ENCODE assay signal across 9 cellular contexts in genomic region chr1:34786521-34787325, GRCh38. TPM values are rescaled to one million over a fixed set of nuclear protein-coding genes. Genes with fewer than 3 reads are reported as not detected.
DNase-seq lines count a peak whose midpoint lies in the region; ATAC-seq and TF ChIP-seq lines count a peak whose summit lies in the region.
"Had no signal": no experiment of that assay in that cellular context is flagged by ENCODE, and none has a peak within 500 bp of the region (broad histone marks: within the 10 kb centered on the region; RNA-seq: fewer than 3 reads in every experiment).

No MANE protein-coding gene starts in this region.

- H3K4me1 ChIP-seq in mucosa of rectum (ENCODE audit: control insufficient read depth in 2 of 2, insufficient read depth in 2 of 2, low read length in 2 of 2): peaks cover 26 to 36% of the 10 kb centered on the region in 2 donors

- no peaks in the 10 kb centered on the region for H3K9me3 ChIP-seq in mucosa of rectum (ENCODE audit: control insufficient read depth in 2 of 2, low read length in 2 of 2)

- peak; percentile 86 for DNase-seq in DMS53 (lab: John Stamatoyannopoulos, UW)
- peak; percentile 81 for DNase-seq in HuH-7.5 (ENCODE audit: low spot score)
- DNase-seq in NOMO-1 treated with dmso at 0.1 percent for 144 hours (lab: John Stamatoyannopoulos, UW; ENCODE audit: unreplicated experiment): peak; percentile 50
- DNase-seq in activated CD8-positive, alpha-beta memory T cell treated with anti-CD3 and anti-CD28 coated beads, Interleukin-2, amount 10 ng/mL, durations not matched to agents 7 days and 5 days: peak; percentile 76
- DNase-seq in epithelial cell of esophagus (ENCODE audit: low read depth): peak; percentile 81
- peak; percentile 17 to 27 for DNase-seq in stimulated activated CD8-positive, alpha-beta memory T cell treated with anti-CD3 and anti-CD28 coated beads, Interleukin-4, amount 100 ng/mL, for 4 hours (ENCODE audit: low read depth in 2 of 2, low spot score in 1 of 2)

- H3K36me3 ChIP-seq in mucosa of rectum (ENCODE audit: control insufficient read depth in 2 of 2, insufficient read depth in 2 of 2, low read length in 2 of 2): peaks cover 3 to 6% of the 10 kb centered on the region in 2 donors

- H3K9me3 Mint-ChIP-seq in activated CD8-positive, alpha-beta memory T cell treated with anti-CD3 and anti-CD28 coated beads, Interleukin-2, amount 10 ng/mL, durations not matched to agents 7 days and 5 days (ENCODE audit: low read depth): no peaks in the 10 kb centered on the region

- peak; percentile 85 for ATAC-seq in activated CD8-positive, alpha-beta memory T cell treated with anti-CD3 and anti-CD28 coated beads, Interleukin-2, amount 10 ng/mL, durations not matched to agents 7 days and 5 days
- no peak for ATAC-seq in HG03520 (IDR thresholded peaks at IDR 0.05; ENCODE audit: unreplicated experiment)

- no peak overlapping the region for H3K9ac ChIP-seq in mucosa of rectum (ENCODE audit: low read depth in 1 of 2, low read length in 2 of 2)

- no peak overlapping the region for H3K27ac Mint-ChIP-seq in activated CD8-positive, alpha-beta memory T cell treated with anti-CD3 and anti-CD28 coated beads, Interleukin-2, amount 10 ng/mL, durations not matched to agents 7 days and 5 days

- CTCF ChIA-PET in activated CD8-positive, alpha-beta memory T cell treated with anti-CD3 and anti-CD28 coated beads, Interleukin-2, amount 10 ng/mL, durations not matched to agents 7 days and 5 days (lab: Charles Lee): interaction anchor here (0.8 to 6.7 kb wide), 9 partner anchors 10 to 245 kb away, joined by 3 to 51 read pairs (median 4); partner anchors contain the start of genes SMIM12 and ZMYM6

- H3K4me1 Mint-ChIP-seq in activated CD8-positive, alpha-beta memory T cell treated with anti-CD3 and anti-CD28 coated beads, Interleukin-2, amount 10 ng/mL, durations not matched to agents 7 days and 5 days: peaks cover 6% of the 10 kb centered on the region

- H3K27ac ChIP-seq in mucosa of rectum (ENCODE audit: low read depth in 2 of 2, low read length in 2 of 2): peak overlapping the region; percentile 15 to 52

- peaks cover 22% of the 10 kb centered on the region for H3K27me3 Mint-ChIP-seq in activated CD8-positive, alpha-beta memory T cell treated with anti-CD3 and anti-CD28 coated beads, Interleukin-2, amount 10 ng/mL, durations not matched to agents 7 days and 5 days

- TF ChIP-seq CTCF in epithelial cell of esophagus (IDR thresholded peaks at IDR 0.05; ENCODE audit: insufficient read depth, low read depth, low read length, missing control alignments): peak; percentile 94

- no peak overlapping the region for H3K4me3 Mint-ChIP-seq in activated CD8-positive, alpha-beta memory T cell treated with anti-CD3 and anti-CD28 coated beads, Interleukin-2, amount 10 ng/mL, durations not matched to agents 7 days and 5 days

- H3K36me3 Mint-ChIP-seq in activated CD8-positive, alpha-beta memory T cell treated with anti-CD3 and anti-CD28 coated beads, Interleukin-2, amount 10 ng/mL, durations not matched to agents 7 days and 5 days: no peaks in the 10 kb centered on the region

- peaks cover 9 to 24% of the 10 kb centered on the region in 2 donors for H3K27me3 ChIP-seq in mucosa of rectum (ENCODE audit: control insufficient read depth in 2 of 2, insufficient read depth in 2 of 2, low read length in 2 of 2)

- H3K4me3 ChIP-seq in epithelial cell of esophagus (ENCODE audit: low read length): no peak overlapping the region
- H3K4me3 ChIP-seq in mucosa of rectum (ENCODE audit: low read length in 2 of 2): no peak overlapping the region

RNA-seq across cellular contexts. Expression of gene GJB3, which starts 5.7 kb away (rescaled TPM):
- not detected for total RNA-seq in activated CD8-positive, alpha-beta memory T cell treated with anti-CD3 and anti-CD28 coated beads, Interleukin-2, amount 10 ng/mL, durations not matched to agents 7 days and 5 days
- total RNA-seq: T-helper 2 cell treated with Interferon-gamma antibody and Interleukin-4, amounts not matched to agents 100 ng/mL and 5 ng/mL, for 36 hours had no signal

RNA-seq across cellular contexts. Expression of gene GJA4, which starts 6.1 kb away (rescaled TPM):
- total RNA-seq in activated CD8-positive, alpha-beta memory T cell treated with anti-CD3 and anti-CD28 coated beads, Interleukin-2, amount 10 ng/mL, durations not matched to agents 7 days and 5 days: not detected
- total RNA-seq: T-helper 2 cell treated with Interferon-gamma antibody and Interleukin-4, amounts not matched to agents 100 ng/mL and 5 ng/mL, for 36 hours had no signal

RNA-seq across cellular contexts. Expression of gene GJB4, which starts 27.2 kb away (rescaled TPM):
- not detected for total RNA-seq in activated CD8-positive, alpha-beta memory T cell treated with anti-CD3 and anti-CD28 coated beads, Interleukin-2, amount 10 ng/mL, durations not matched to agents 7 days and 5 days
- total RNA-seq: T-helper 2 cell treated with Interferon-gamma antibody and Interleukin-4, amounts not matched to agents 100 ng/mL and 5 ng/mL, for 36 hours had no signal

RNA-seq across cellular contexts. Expression of gene GJB5, which starts 31.9 kb away (rescaled TPM):
- total RNA-seq in activated CD8-positive, alpha-beta memory T cell treated with anti-CD3 and anti-CD28 coated beads, Interleukin-2, amount 10 ng/mL, durations not matched to agents 7 days and 5 days: not detected
- total RNA-seq: T-helper 2 cell treated with Interferon-gamma antibody and Interleukin-4, amounts not matched to agents 100 ng/mL and 5 ng/mL, for 36 hours had no signal

Comparison
In these comparisons a context has a peak if more than half of its experiments do, and no peak if none do; other contexts are left out.
1. DNase-seq: peak in every context shown above with its lines; median percentile 86 in DMS53; 81 in HuH-7.5; 81 in epithelial cell of esophagus; 76 in activated CD8-positive, alpha-beta memory T cell treated with anti-CD3 and anti-CD28 coated beads, Interleukin-2, amount 10 ng/mL, durations not matched to agents 7 days and 5 days; 50 in NOMO-1 treated with dmso at 0.1 percent for 144 hours; 22 in stimulated activated CD8-positive, alpha-beta memory T cell treated with anti-CD3 and anti-CD28 coated beads, Interleukin-4, amount 100 ng/mL, for 4 hours.